ENCODE assay signal across 27 cellular contexts in the genomic region with DNA sequence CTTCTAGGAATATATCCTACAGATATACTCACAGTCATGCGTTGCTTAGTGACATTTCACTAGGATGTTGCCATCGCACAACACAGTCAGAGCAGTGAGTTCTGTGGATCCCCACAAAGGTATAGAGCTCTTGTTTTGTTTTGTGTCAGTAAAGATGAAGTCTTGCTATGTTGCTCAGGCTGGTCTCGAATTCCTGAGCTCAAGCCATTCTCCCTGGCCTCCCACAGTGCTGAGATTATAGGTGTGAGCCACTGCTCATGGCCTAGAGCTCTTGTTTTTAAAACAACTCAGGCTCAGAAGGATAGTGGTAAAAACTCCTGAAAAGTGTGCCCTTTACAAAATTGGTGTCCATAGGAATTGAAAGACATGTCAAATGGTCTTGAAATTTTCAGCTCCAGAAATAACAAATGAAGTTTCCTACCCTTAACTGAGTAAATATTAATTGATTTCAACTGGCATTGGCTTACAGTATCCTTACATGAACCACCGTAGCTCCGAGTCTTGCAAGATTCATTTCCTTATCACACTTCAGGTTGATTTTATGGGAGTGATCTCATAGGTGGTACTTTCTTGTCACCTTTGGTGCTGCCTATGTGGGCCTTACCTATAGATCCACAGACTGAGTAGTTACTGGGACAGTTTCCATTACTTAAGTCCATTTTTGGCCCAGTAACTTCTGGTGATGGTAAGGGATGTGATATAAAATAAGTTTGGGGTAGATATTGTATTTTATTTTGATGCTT. TPM values are rescaled to one million over a fixed set of nuclear protein-coding genes. Genes with fewer than 3 reads are reported as not detected.
"Had no signal": no experiment of that assay in that cellular context is flagged by ENCODE, and none has a peak within 500 bp of the region (broad histone marks: within the 10 kb centered on the region; RNA-seq: fewer than 3 reads in every experiment).

No MANE protein-coding gene starts in this region.

- ATAC-seq: activated T-cell treated with anti-CD3 and anti-CD28 coated beads, Interleukin-2, amount 50 U/mL, for 72 hours; esophagus mucosa; foreskin keratinocyte; gastrocnemius medialis; WTC11 had no signal

- H3K27me3 ChIP-seq: foreskin keratinocyte had no signal

- DNase-seq: activated CD4-positive, alpha-beta memory T cell treated with anti-CD3 and anti-CD28 coated beads, Interleukin-2, amount 10 ng/mL, durations not matched to agents 7 days and 5 days; activated CD4-positive, alpha-beta T cell treated with anti-CD3 and anti-CD28 coated beads for 1 hour; activated CD4-positive, alpha-beta T cell treated with anti-CD3 and anti-CD28 coated beads for 4 hours; activated CD4-positive, alpha-beta T cell treated with anti-CD3 and anti-CD28 coated beads, Interleukin-2, amount 10 ng/mL, durations not matched to agents 7 days and 5 days; activated CD4-positive, alpha-beta T cell treated with anti-CD3 and anti-CD28 coated beads, Interleukin-2, amount 50 U/mL, for 4 hours; activated CD8-positive, alpha-beta memory T cell treated with anti-CD3 and anti-CD28 coated beads, Interleukin-2, amount 50 U/mL, for 48 hours; activated gamma-delta T cell; activated naive CD4-positive, alpha-beta T cell; activated naive CD4-positive, alpha-beta T cell treated with anti-CD3 and anti-CD28 coated beads, Interleukin-2, amount 50 U/mL, for 16 hours; activated T-cell treated with anti-CD3 and anti-CD28 coated beads for 4 hours; activated T-cell treated with anti-CD3 and anti-CD28 coated beads, Interleukin-2, amount 50 U/mL, for 24 hours; activated T-cell treated with anti-CD3 and anti-CD28 coated beads, Interleukin-2, amount 50 U/mL, for 72 hours; amniotic stem cell; anterior cingulate cortex; brain microvascular endothelial cell; effector CD8-positive, alpha-beta T cell; foreskin keratinocyte; gastrocnemius medialis; glutamatergic neuron; T-helper 2 cell had no signal

- H3K4me3 ChIP-seq: gastrocnemius medialis had no signal

- H3K36me3 ChIP-seq: brain microvascular endothelial cell, gastrocnemius medialis had no signal

- H3K9me3 ChIP-seq: gastrocnemius medialis had no signal

- H3K4me1 ChIP-seq: gastrocnemius medialis had no signal

- H3K27ac ChIP-seq: brain microvascular endothelial cell, foreskin keratinocyte, gastrocnemius medialis had no signal

RNA-seq across cellular contexts. Expression of gene CWH43, which starts 3.6 kb away (rescaled TPM):
- total RNA-seq: activated CD4-positive, alpha-beta memory T cell treated with anti-CD3 and anti-CD28 coated beads, Interleukin-2, amount 10 ng/mL, durations not matched to agents 7 days and 5 days; activated CD4-positive, alpha-beta T cell treated with anti-CD3 and anti-CD28 coated beads, Interleukin-2, amount 10 ng/mL, durations not matched to agents 7 days and 5 days; activated T-cell treated with anti-CD3 and anti-CD28 coated beads, Interleukin-2, amount 50 U/mL, for 72 hours; astrocyte; cardiac septum; cerebellum; dermis microvascular lymphatic vessel endothelial cell; T-helper 1 cell treated with Interleukin-12 subunit alpha and Interleukin-12 subunit beta and Interleukin-4 antibody, amounts not matched to agents 30 ng/mL and 1 ng/mL, for 36 hours; WTC11 had no signal
